Comparison of ENCODE assay signal across 8 cellular contexts in genomic region chr12:55060470-55060869, GRCh38. TPM values are rescaled to one million over a fixed set of nuclear protein-coding genes. Genes with fewer than 3 reads are reported as not detected.
DNase-seq lines count a peak whose midpoint lies in the region; ATAC-seq and TF ChIP-seq lines count a peak whose summit lies in the region.

No MANE protein-coding gene starts in this region.

- no peaks in the 10 kb centered on the region for H3K9me3 Mint-ChIP-seq in activated naive CD8-positive, alpha-beta T cell treated with anti-CD3 and anti-CD28 coated beads, Interleukin-2, amount 10 ng/mL, durations not matched to agents 7 days and 5 days

- H3K27ac Mint-ChIP-seq in activated naive CD8-positive, alpha-beta T cell treated with anti-CD3 and anti-CD28 coated beads, Interleukin-2, amount 10 ng/mL, durations not matched to agents 7 days and 5 days: no peak overlapping the region

- POLR2A ChIA-PET in activated naive CD8-positive, alpha-beta T cell treated with anti-CD3 and anti-CD28 coated beads, Interleukin-2, amount 10 ng/mL, durations not matched to agents 7 days and 5 days (lab: Charles Lee): no interaction called here

- H3K4me3 Mint-ChIP-seq in activated naive CD8-positive, alpha-beta T cell treated with anti-CD3 and anti-CD28 coated beads, Interleukin-2, amount 10 ng/mL, durations not matched to agents 7 days and 5 days: no peak overlapping the region

- peaks cover 6% of the 10 kb centered on the region for H3K4me1 Mint-ChIP-seq in activated naive CD8-positive, alpha-beta T cell treated with anti-CD3 and anti-CD28 coated beads, Interleukin-2, amount 10 ng/mL, durations not matched to agents 7 days and 5 days

- H3K27me3 Mint-ChIP-seq in activated naive CD8-positive, alpha-beta T cell treated with anti-CD3 and anti-CD28 coated beads, Interleukin-2, amount 10 ng/mL, durations not matched to agents 7 days and 5 days: peaks cover 10% of the 10 kb centered on the region

- in situ Hi-C loops in GM13977 (cut with MboI; ENCODE audit: low pct_unique_long_range_greater_than_20kb, low sequenced_read_pairs, unreplicated experiment): loop anchor here (10.0 to 25.0 kb wide), 2 partner anchors 206 to 323 kb away; partner anchors contain the start of gene MUCL1

- peak; percentile 100 for ATAC-seq in HG03439 (IDR thresholded peaks at IDR 0.05; ENCODE audit: unreplicated experiment)
- peak; percentile 30 for ATAC-seq in activated naive CD8-positive, alpha-beta T cell treated with anti-CD3 and anti-CD28 coated beads, Interleukin-2, amount 10 ng/mL, durations not matched to agents 7 days and 5 days (ENCODE audit: low read depth)

- peak; percentile 44 for DNase-seq in GM13977 (ENCODE audit: low spot score)
- peak; percentile 47 for DNase-seq in GM20000 (ENCODE audit: low spot score)
- no peak for DNase-seq in activated naive CD8-positive, alpha-beta T cell treated with anti-CD3 and anti-CD28 coated beads, Interleukin-2, amount 10 ng/mL, durations not matched to agents 7 days and 5 days
- no peak for DNase-seq in NCI-H1092 treated with DMSO at 0.1 percent for 48 hours (lab: John Stamatoyannopoulos, UW)
- no peak for DNase-seq in A172 (ENCODE audit: low spot score)
- DNase-seq in HCEC 1CT: no peak
- DNase-seq in NCI-H1436 (lab: John Stamatoyannopoulos, UW): no peak

- H3K36me3 Mint-ChIP-seq in activated naive CD8-positive, alpha-beta T cell treated with anti-CD3 and anti-CD28 coated beads, Interleukin-2, amount 10 ng/mL, durations not matched to agents 7 days and 5 days: no peaks in the 10 kb centered on the region

- TF ChIP-seq CTCF in GM13977 (IDR thresholded peaks at IDR 0.05; ENCODE audit: extremely low read depth, insufficient read depth, missing control alignments) (no peak), GM20000 (IDR thresholded peaks at IDR 0.05; ENCODE audit: extremely low read depth, missing control alignments) (no peak)

RNA-seq across cellular contexts. Expression of gene NEUROD4, which starts 40.7 kb away (rescaled TPM):
- not detected for total RNA-seq in activated naive CD8-positive, alpha-beta T cell treated with anti-CD3 and anti-CD28 coated beads, Interleukin-2, amount 10 ng/mL, durations not matched to agents 7 days and 5 days
- not detected in 2 replicates for total RNA-seq in A172 (2014; rRNA removed; shearing (Covaris generic))

Comparison
In these comparisons a context has a peak if more than half of its experiments do, and no peak if none do; other contexts are left out.
1. DNase-seq: peak in GM13977 (single experiment) and GM20000 (single experiment); none in activated naive CD8-positive, alpha-beta T cell treated with anti-CD3 and anti-CD28 coated beads, Interleukin-2, amount 10 ng/mL, durations not matched to agents 7 days and 5 days (single experiment), NCI-H1092 treated with DMSO at 0.1 percent for 48 hours (single experiment), A172 (single experiment), HCEC 1CT (single experiment) and NCI-H1436 (single experiment).